20 cellular contexts compared by ENCODE assay signal in genomic region chr2:44848026-44848425, GRCh38.
"Had no signal": no experiment of that assay in that cellular context is flagged by ENCODE, and none has a peak within 500 bp of the region (broad histone marks: within the 10 kb centered on the region; RNA-seq: fewer than 3 reads in every experiment).

No MANE protein-coding gene starts in this region.

- H3K36me3 ChIP-seq: colonic mucosa, esophagus squamous epithelium, gastrocnemius medialis, heart right ventricle, left lung, lower lobe of right lung had no signal

- H3K4me3 ChIP-seq: colonic mucosa, dorsolateral prefrontal cortex, esophagus squamous epithelium, gastrocnemius medialis, heart right ventricle, left lung, lower lobe of right lung, mucosa of descending colon had no signal

- DNase-seq: colonic mucosa; dermis blood vessel endothelial cell; dorsolateral prefrontal cortex; effector CD4-positive, alpha-beta T cell; effector memory CD4-positive, alpha-beta T cell; esophagus squamous epithelium; foreskin fibroblast; foreskin melanocyte; gastrocnemius medialis; glutamatergic neuron; heart right ventricle; hippocampal formation; left cardiac atrium; left lung; left ventricle myocardium superior; lower lobe of right lung; mesenchymal stem cell; mucosa of descending colon; naive B cell had no signal

- H3K27me3 ChIP-seq: colonic mucosa, gastrocnemius medialis had no signal

- H3K36me3 Mint-ChIP-seq: mesothelial cell of epicardium had no signal

- H3K4me3 Mint-ChIP-seq: mesothelial cell of epicardium, naive B cell had no signal

- H3K4me1 Mint-ChIP-seq: mesothelial cell of epicardium, naive B cell had no signal

- H3K27ac ChIP-seq: colonic mucosa, dorsolateral prefrontal cortex, esophagus squamous epithelium, gastrocnemius medialis, heart right ventricle, left lung, lower lobe of right lung had no signal

- H3K9me3 ChIP-seq: colonic mucosa, esophagus squamous epithelium, gastrocnemius medialis, heart right ventricle, left lung, lower lobe of right lung, mucosa of descending colon had no signal

- H3K9me3 Mint-ChIP-seq: mesothelial cell of epicardium had no signal

- H3K27ac Mint-ChIP-seq: mesothelial cell of epicardium had no signal

- H3K4me1 ChIP-seq: colonic mucosa, esophagus squamous epithelium, gastrocnemius medialis, left lung, lower lobe of right lung had no signal

- ATAC-seq: gastrocnemius medialis, heart right ventricle, left cardiac atrium, left lung, left ventricle myocardium superior, lower lobe of right lung, mucosa of descending colon had no signal
